In genomic region chr6:36196880-36197548, GRCh38 we compare ENCODE assay signal across 8 cellular contexts. TPM values are rescaled to one million over a fixed set of nuclear protein-coding genes. Genes with fewer than 3 reads are reported as not detected.
DNase-seq lines count a peak whose midpoint lies in the region; ATAC-seq and TF ChIP-seq lines count a peak whose summit lies in the region.

No MANE protein-coding gene starts in this region.

- H3K4me1 ChIP-seq in esophagus muscularis mucosa = peaks cover 14 to 51% (median 35%) of the 10 kb centered on the region in 4 donors
- H3K4me1 ChIP-seq in muscle layer of duodenum (ENCODE audit: control insufficient read depth in 1 of 2, insufficient read depth in 2 of 2, low read length in 2 of 2) = peaks cover 8 to 26% of the 10 kb centered on the region in 2 donors

- peak overlapping the region; percentile 96 to 99 (median 98) for H3K27ac ChIP-seq in esophagus muscularis mucosa (replicated peaks in 1 of 4)
- H3K27ac ChIP-seq in muscle layer of duodenum (ENCODE audit: low read length) = peak overlapping the region; percentile 62

- 0% methylated on average over 3 of the region's 58 CpGs for WGBS in esophagus muscularis mucosa

- peak; percentile 44 for TF ChIP-seq POLR2A in esophagus muscularis mucosa (IDR thresholded peaks at IDR 0.05; ENCODE audit: low read depth)

- peak; percentile 94 for ATAC-seq in GM21737 (IDR thresholded peaks at IDR 0.05; ENCODE audit: unreplicated experiment)

- H3K27me3 ChIP-seq in esophagus muscularis mucosa (no peaks in the 10 kb centered on the region), muscle layer of duodenum (ENCODE audit: low read depth, low read length) (no peaks in the 10 kb centered on the region)

- H3K4me3 ChIP-seq in esophagus muscularis mucosa (peak overlapping the region; percentile 87 to 95 (median 90)), muscle layer of duodenum (ENCODE audit: low read depth in 1 of 2, low read length in 2 of 2) (peak overlapping the region; percentile 70 to 80)

- no peaks in the 10 kb centered on the region for H3K9me3 ChIP-seq in esophagus muscularis mucosa
- no peaks in the 10 kb centered on the region for H3K9me3 ChIP-seq in muscle layer of duodenum (ENCODE audit: control insufficient read depth in 1 of 2, low read length in 2 of 2)

- H3K36me3 ChIP-seq in esophagus muscularis mucosa = peaks cover 16 to 22% (median 19%) of the 10 kb centered on the region in 4 donors
- peaks cover 18 to 24% of the 10 kb centered on the region in 2 donors for H3K36me3 ChIP-seq in muscle layer of duodenum (ENCODE audit: control insufficient read depth in 1 of 2, insufficient read depth in 2 of 2, low read length in 2 of 2)

- no peak for TF ChIP-seq CTCF in esophagus muscularis mucosa (IDR thresholded peaks at IDR 0.05)

- TF ChIP-seq EP300 in esophagus muscularis mucosa (IDR thresholded peaks at IDR 0.05) = no peak

- intact Hi-C loops in esophagus muscularis mucosa (cut with DNase I) = loop anchor here (1.0 to 10.0 kb wide), 3 partner anchors 74 to 170 kb away; partner anchors contain the start of gene MAPK14

- DNase-seq in DMS79 (lab: John Stamatoyannopoulos, UW) (peak; percentile 92), KG1 (lab: John Stamatoyannopoulos, UW) (peak; percentile 99), esophagus muscularis mucosa (ENCODE audit: extremely low spot score) (peak; percentile 99)
- peak; percentile 100 for DNase-seq in activated T-cell treated with anti-CD3 and anti-CD28 coated beads, Interleukin-2, amount 50 U/mL, for 48 hours
- DNase-seq in stimulated activated CD8-positive, alpha-beta memory T cell treated with anti-CD3 and anti-CD28 coated beads, Interleukin-7, amount 100 ng/mL, for 24 hours (ENCODE audit: low read depth) = peak; percentile 100

TF ChIP-seq in PFSK-1, 5 proteins besides CTCF, POLR2A, EP300 and RAD21:
- TF ChIP-seq TAF1 (IDR thresholded peaks at IDR 0.05; ENCODE audit: borderline replicate concordance, insufficient read depth, low read length) (peak; percentile 76; the same call in 1 of the 2 replicates), FOXP2 (optimal IDR thresholded peaks at IDR 0.05; ENCODE audit: borderline replicate concordance, extremely low read depth, extremely low read length, insufficient read depth) (no peak), REST (IDR thresholded peaks at IDR 0.05; ENCODE audit: insufficient read depth in 1 of 2, low read depth in 2 of 2, low read length in 2 of 2) (no peak), SIN3A (IDR thresholded peaks at IDR 0.05; ENCODE audit: borderline replicate concordance, insufficient read depth, low read length) (no peak), POLR2AphosphoS5 (IDR thresholded peaks at IDR 0.05; ENCODE audit: low read depth, low read length) (peak; percentile 87)

RNA-seq across cellular contexts. Expression of gene BRPF3, which starts 0.5 kb away (rescaled TPM):
- 32.6 TPM for polyA plus RNA-seq in PFSK-1 (2012; ENCODE audit: insufficient read length, low read depth)
- total RNA-seq in esophagus muscularis mucosa = 10 to 100 TPM; 21.5 to 34.8 (median 22.3) TPM

Comparison
In these comparisons a context has a peak if more than half of its experiments do, and no peak if none do; other contexts are left out.
1. Peak in every context shown above with its lines: DNase-seq, ATAC-seq, H3K4me3 ChIP-seq and H3K27ac ChIP-seq.